ENCODE assay signal across 22 cellular contexts in the genomic region with DNA sequence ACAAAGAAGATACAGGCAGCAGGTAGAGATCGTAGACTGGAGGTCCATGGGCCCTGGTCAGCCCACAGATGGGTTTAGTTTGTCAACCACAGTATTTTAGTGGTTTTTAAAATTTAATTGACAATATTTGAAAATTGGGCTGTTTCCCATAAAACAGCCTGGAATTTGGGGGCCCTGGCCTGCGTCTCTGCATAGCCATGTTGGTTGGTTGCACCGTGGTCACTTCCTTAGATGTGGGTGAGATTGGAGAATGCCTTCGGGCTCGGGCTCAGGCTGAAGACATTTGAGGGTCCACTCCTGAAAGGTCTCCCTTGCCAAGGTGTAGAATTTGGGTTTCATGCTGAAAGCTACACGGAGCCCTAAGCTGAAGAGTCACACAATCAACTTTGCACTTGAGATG.
"Had no signal": no experiment of that assay in that cellular context is flagged by ENCODE, and none has a peak within 500 bp of the region (broad histone marks: within the 10 kb centered on the region; RNA-seq: fewer than 3 reads in every experiment).

No MANE protein-coding gene starts in this region.

- FAIRE-seq: endometrium, kidney, small intestine had no signal

- H3K27ac ChIP-seq: hepatocyte, right lobe of liver, vagina had no signal

- H3K4me2 ChIP-seq: hepatocyte had no signal

- H3K4me3 Mint-ChIP-seq: effector memory CD8-positive, alpha-beta T cell; memory B cell; natural killer cell treated with Interleukin-12 subunit alpha and Interleukin-12 subunit beta and Interleukin-15 and Interleukin-18, amount 100 ng/mL, for 72 hours; neural crest cell; stimulated activated naive B cell treated with anti-CD40 and anti-IgM and Interleukin-4, amounts not matched to agents 10 μg/mL and 1 μg/mL and 100 μg/mL, for 72 hours; stimulated activated naive CD8-positive, alpha-beta T cell treated with anti-CD3 and anti-CD28 coated beads, Interleukin-15, Interleukin-2, amounts not matched to agents 100 ng/mL and 50 ng/mL, for 24 hours had no signal

- ATAC-seq: effector memory CD8-positive, alpha-beta T cell; left lobe of liver; natural killer cell treated with Interleukin-12 subunit alpha and Interleukin-12 subunit beta and Interleukin-15 and Interleukin-18, amount 100 ng/mL, for 72 hours; right lobe of liver; stimulated activated naive B cell treated with anti-CD40 and anti-IgM and Interleukin-4, amounts not matched to agents 10 μg/mL and 1 μg/mL and 100 μg/mL, for 72 hours had no signal

- H3K27me3 Mint-ChIP-seq: effector memory CD8-positive, alpha-beta T cell; memory B cell; natural killer cell treated with Interleukin-12 subunit alpha and Interleukin-12 subunit beta and Interleukin-15 and Interleukin-18, amount 100 ng/mL, for 72 hours; stimulated activated naive B cell treated with anti-CD40 and anti-IgM and Interleukin-4, amounts not matched to agents 10 μg/mL and 1 μg/mL and 100 μg/mL, for 72 hours; stimulated activated naive CD8-positive, alpha-beta T cell treated with anti-CD3 and anti-CD28 coated beads, Interleukin-15, Interleukin-2, amounts not matched to agents 100 ng/mL and 50 ng/mL, for 24 hours had no signal

- H2AFZ ChIP-seq: hepatocyte had no signal

- H3K36me3 Mint-ChIP-seq: natural killer cell treated with Interleukin-12 subunit alpha and Interleukin-12 subunit beta and Interleukin-15 and Interleukin-18, amount 100 ng/mL, for 72 hours had no signal

- DNase-seq: cortex of kidney; effector memory CD8-positive, alpha-beta T cell; erythroblast; esophagus squamous epithelium; foreskin melanocyte; head of caudate nucleus; kidney; small intestine; stimulated activated CD4-positive, alpha-beta T cell treated with anti-CD3 and anti-CD28 coated beads, Interleukin-15, amount 100 ng/mL, for 24 hours; stimulated activated CD4-positive, alpha-beta T cell treated with anti-CD3 and anti-CD28 coated beads, Interleukin-2, amount 100 ng/mL, for 48 hours; stimulated activated naive B cell treated with anti-CD40 and anti-IgM and Interleukin-4, amounts not matched to agents 10 μg/mL and 1 μg/mL and 100 μg/mL, for 72 hours; trophoblast cell had no signal

- H3K27ac Mint-ChIP-seq: effector memory CD8-positive, alpha-beta T cell; memory B cell; natural killer cell treated with Interleukin-12 subunit alpha and Interleukin-12 subunit beta and Interleukin-15 and Interleukin-18, amount 100 ng/mL, for 72 hours; stimulated activated naive B cell treated with anti-CD40 and anti-IgM and Interleukin-4, amounts not matched to agents 10 μg/mL and 1 μg/mL and 100 μg/mL, for 72 hours; stimulated activated naive CD8-positive, alpha-beta T cell treated with anti-CD3 and anti-CD28 coated beads, Interleukin-15, Interleukin-2, amounts not matched to agents 100 ng/mL and 50 ng/mL, for 24 hours had no signal

- H3K9me3 Mint-ChIP-seq: effector memory CD8-positive, alpha-beta T cell; memory B cell; natural killer cell treated with Interleukin-12 subunit alpha and Interleukin-12 subunit beta and Interleukin-15 and Interleukin-18, amount 100 ng/mL, for 72 hours; neural crest cell; stimulated activated naive B cell treated with anti-CD40 and anti-IgM and Interleukin-4, amounts not matched to agents 10 μg/mL and 1 μg/mL and 100 μg/mL, for 72 hours; stimulated activated naive CD8-positive, alpha-beta T cell treated with anti-CD3 and anti-CD28 coated beads, Interleukin-15, Interleukin-2, amounts not matched to agents 100 ng/mL and 50 ng/mL, for 24 hours had no signal

- H3K36me3 ChIP-seq: right lobe of liver, vagina had no signal

- H3K4me1 ChIP-seq: right lobe of liver had no signal

- H3K4me3 ChIP-seq: esophagus squamous epithelium, hepatocyte, lung, right lobe of liver, vagina had no signal

- H3K9me3 ChIP-seq: esophagus squamous epithelium, right lobe of liver, vagina had no signal

- H3K27me3 ChIP-seq: esophagus squamous epithelium, hepatocyte, right lobe of liver, vagina had no signal
